15 cellular contexts compared by ENCODE assay signal in genomic region chr2:10839813-10840212, GRCh38. TPM values are rescaled to one million over a fixed set of nuclear protein-coding genes. Genes with fewer than 3 reads are reported as not detected.
A peak's percentile ranks its signal among the peaks of the same experiment; 100 is the strongest.
DNase-seq lines count a peak whose midpoint lies in the region; ATAC-seq and TF ChIP-seq lines count a peak whose summit lies in the region.
"Had no signal": no experiment of that assay in that cellular context is flagged by ENCODE, and none has a peak within 500 bp of the region (broad histone marks: within the 10 kb centered on the region; RNA-seq: fewer than 3 reads in every experiment).

No MANE protein-coding gene starts in this region.

- WGBS in right cardiac atrium: 33% methylated on average over 8 of the region's 8 CpGs
- WGBS in heart left ventricle, 4 donors: 27 to 36% (median 31%) methylated on average over 8 of the region's 8 CpGs
- WGBS in thyroid gland, 2 donors: 33 to 40% methylated on average over 8 of the region's 8 CpGs

- TF ChIP-seq POLR2A in heart left ventricle (IDR thresholded peaks at IDR 0.05): no peak
- TF ChIP-seq POLR2A in thyroid gland (IDR thresholded peaks at IDR 0.05): no peak

- no peaks in the 10 kb centered on the region for H3K27me3 ChIP-seq in right cardiac atrium (ENCODE audit: control insufficient read depth, insufficient read depth)
- H3K27me3 ChIP-seq in heart left ventricle: peaks cover 0 to 7% (median 0%) of the 10 kb centered on the region in 9 donors
- H3K27me3 ChIP-seq in CD8-positive, alpha-beta T cell (ENCODE audit: insufficient read depth, low read length): no peaks in the 10 kb centered on the region
- H3K27me3 ChIP-seq in thyroid gland: no peaks in the 10 kb centered on the region

- no peak overlapping the region for H3K4me3 ChIP-seq in right cardiac atrium (ENCODE audit: low read length)
- no peak overlapping the region for H3K4me3 ChIP-seq in heart left ventricle
- no peak overlapping the region for H3K4me3 ChIP-seq in fibroblast of villous mesenchyme (ENCODE audit: low read depth, low read length)
- H3K4me3 ChIP-seq in CD8-positive, alpha-beta T cell (ENCODE audit: low read depth, low read length): no peak overlapping the region
- H3K4me3 ChIP-seq in thyroid gland (replicated peaks in 1 of 3): no peak overlapping the region

- peaks cover 12% of the 10 kb centered on the region for H3K4me1 Mint-ChIP-seq in WTC11
- no peaks in the 10 kb centered on the region for H3K4me1 Mint-ChIP-seq in CD8-positive, alpha-beta T cell (ENCODE audit: low read depth)

- POLR2A ChIA-PET in WTC11 (lab: Charles Lee): no interaction called here
- POLR2A ChIA-PET in CD8-positive, alpha-beta T cell (lab: Charles Lee): no interaction called here

- no peak overlapping the region for H3K27ac Mint-ChIP-seq in WTC11
- H3K27ac Mint-ChIP-seq in CD8-positive, alpha-beta T cell: no peak overlapping the region
- H3K27ac Mint-ChIP-seq: activated CD8-positive, alpha-beta T cell treated with anti-CD3 and anti-CD28 coated beads, Interleukin-2, amount 10 ng/mL, durations not matched to agents 7 days and 5 days; mesothelial cell of epicardium had no signal

- TF ChIP-seq CTCF in heart left ventricle (IDR thresholded peaks at IDR 0.05) (no peak), WTC11 (IDR thresholded peaks at IDR 0.05) (no peak), fibroblast of villous mesenchyme (IDR thresholded peaks at IDR 0.05; ENCODE audit: insufficient read depth, low read depth, low read length) (no peak), thyroid gland (IDR thresholded peaks at IDR 0.05) (no peak)
- no peak for TF ChIP-seq CTCF in CD8-positive, alpha-beta T cell (IDR thresholded peaks at IDR 0.05)

- no peak for ATAC-seq in right cardiac atrium
- ATAC-seq in heart left ventricle: no peak
- ATAC-seq in WTC11: peak; percentile 12; the same call in 1 of the 2 replicates
- no peak for ATAC-seq in CD8-positive, alpha-beta T cell
- ATAC-seq: activated CD8-positive, alpha-beta T cell treated with anti-CD3 and anti-CD28 coated beads, Interleukin-2, amount 10 ng/mL, durations not matched to agents 7 days and 5 days; Right ventricle myocardium inferior had no signal

- H3K27me3 Mint-ChIP-seq in WTC11 (ENCODE audit: low read depth): peaks cover 8% of the 10 kb centered on the region
- peaks cover 17% of the 10 kb centered on the region for H3K27me3 Mint-ChIP-seq in CD8-positive, alpha-beta T cell (ENCODE audit: low read depth)

- CTCF ChIA-PET in WTC11 (lab: Charles Lee): no interaction called here
- CTCF ChIA-PET in CD8-positive, alpha-beta T cell (lab: Charles Lee): interaction anchor here (1.1 kb wide), 1 partner anchor 8 kb away, joined by 3 read pairs; no protein-coding TSS in a partner anchor

- intact Hi-C loops in right cardiac atrium (cut with DNase I): loop anchor here in 2 of 4 donors (5.0 to 10.0 kb wide), 2 partner anchors 45 to 67 kb away; no protein-coding TSS in a partner anchor
- intact Hi-C loops in heart left ventricle (cut with DNase I): loop anchor here in 7 of 10 donors (5.0 to 10.0 kb wide), 9 partner anchors 37 to 745 kb away; partner anchors contain the start of gene KCNF1 (in 3 of the 7)
- intact Hi-C loops in CD8-positive, alpha-beta T cell (cut with DNase I, micrococcal nuclease): no loop called here
- intact Hi-C loops in thyroid gland (cut with DNase I): loop anchor here (5.0 to 10.0 kb wide), 2 partner anchors 282 to 745 kb away; no protein-coding TSS in a partner anchor

- H3K9me3 Mint-ChIP-seq in WTC11: peaks cover 25% of the 10 kb centered on the region
- peaks cover 27% of the 10 kb centered on the region for H3K9me3 Mint-ChIP-seq in CD8-positive, alpha-beta T cell

- H3K36me3 Mint-ChIP-seq in WTC11: peaks cover 12% of the 10 kb centered on the region
- H3K36me3 Mint-ChIP-seq in CD8-positive, alpha-beta T cell: peaks cover 2% of the 10 kb centered on the region
- H3K36me3 Mint-ChIP-seq: mesothelial cell of epicardium had no signal

- H3K9me3 ChIP-seq in right cardiac atrium (ENCODE audit: control insufficient read depth, low read length): peaks cover 6% of the 10 kb centered on the region
- H3K9me3 ChIP-seq in heart left ventricle: peaks cover 0 to 24% (median 17%) of the 10 kb centered on the region in 12 donors
- peaks cover 5% of the 10 kb centered on the region for H3K9me3 ChIP-seq in CD8-positive, alpha-beta T cell (ENCODE audit: low read length)
- no peaks in the 10 kb centered on the region for H3K9me3 ChIP-seq in thyroid gland

- H3K4me1 ChIP-seq in right cardiac atrium (ENCODE audit: control insufficient read depth, insufficient read depth, low read length) (no peaks in the 10 kb centered on the region), heart left ventricle (peaks cover 0 to 7% (median 0%) of the 10 kb centered on the region in 12 donors), thyroid gland (peaks cover 0 to 5% of the 10 kb centered on the region in 2 donors)
- H3K4me1 ChIP-seq in CD8-positive, alpha-beta T cell (ENCODE audit: insufficient read depth, low read length): peaks cover 5% of the 10 kb centered on the region

- H3K4me3 Mint-ChIP-seq in WTC11: no peak overlapping the region
- H3K4me3 Mint-ChIP-seq in CD8-positive, alpha-beta T cell: no peak overlapping the region
- H3K4me3 Mint-ChIP-seq: activated CD8-positive, alpha-beta T cell treated with anti-CD3 and anti-CD28 coated beads, Interleukin-2, amount 10 ng/mL, durations not matched to agents 7 days and 5 days; mesothelial cell of epicardium had no signal

- DNase-seq in right cardiac atrium: peak in 2 of 3 donors; percentile 46 to 64
- no peak for DNase-seq in heart left ventricle
- DNase-seq in WTC11 (ENCODE audit: low spot score): peak; percentile 61
- DNase-seq in fibroblast of villous mesenchyme (ENCODE audit: low read depth): peak; percentile 17
- DNase-seq in A172 (ENCODE audit: low spot score): no peak
- DNase-seq in CD8-positive, alpha-beta T cell: no peak
- DNase-seq in LoVo (ENCODE audit: low spot score): no peak
- DNase-seq in thyroid gland: no peak
- DNase-seq: activated CD8-positive, alpha-beta T cell treated with anti-CD3 and anti-CD28 coated beads, Interleukin-2, amount 10 ng/mL, durations not matched to agents 7 days and 5 days; activated gamma-delta T cell; erythroblast; NCI-H187 treated with DMSO at 0.1 percent for 48 hours; NCI-H526 had no signal

- H3K36me3 ChIP-seq in heart left ventricle: no peaks in the 10 kb centered on the region
- H3K36me3 ChIP-seq in CD8-positive, alpha-beta T cell (ENCODE audit: insufficient read depth, low read length): no peaks in the 10 kb centered on the region
- H3K36me3 ChIP-seq in thyroid gland: no peaks in the 10 kb centered on the region

- H3K27ac ChIP-seq in right cardiac atrium (ENCODE audit: low read length): no peak overlapping the region
- no peak overlapping the region for H3K27ac ChIP-seq in heart left ventricle
- H3K27ac ChIP-seq in CD8-positive, alpha-beta T cell (ENCODE audit: low read depth, low read length): no peak overlapping the region
- no peak overlapping the region for H3K27ac ChIP-seq in thyroid gland

TF ChIP-seq in WTC11, 78 proteins besides CTCF, POLR2A, EP300 and RAD21 (continues in another document):
- no peak for TF ChIP-seq SOX15 (CRISPR knock-in tag; IDR thresholded peaks at IDR 0.05)
- no peak for TF ChIP-seq CREB1 (CRISPR knock-in tag; IDR thresholded peaks at IDR 0.05)
- TF ChIP-seq, protein P1, sequence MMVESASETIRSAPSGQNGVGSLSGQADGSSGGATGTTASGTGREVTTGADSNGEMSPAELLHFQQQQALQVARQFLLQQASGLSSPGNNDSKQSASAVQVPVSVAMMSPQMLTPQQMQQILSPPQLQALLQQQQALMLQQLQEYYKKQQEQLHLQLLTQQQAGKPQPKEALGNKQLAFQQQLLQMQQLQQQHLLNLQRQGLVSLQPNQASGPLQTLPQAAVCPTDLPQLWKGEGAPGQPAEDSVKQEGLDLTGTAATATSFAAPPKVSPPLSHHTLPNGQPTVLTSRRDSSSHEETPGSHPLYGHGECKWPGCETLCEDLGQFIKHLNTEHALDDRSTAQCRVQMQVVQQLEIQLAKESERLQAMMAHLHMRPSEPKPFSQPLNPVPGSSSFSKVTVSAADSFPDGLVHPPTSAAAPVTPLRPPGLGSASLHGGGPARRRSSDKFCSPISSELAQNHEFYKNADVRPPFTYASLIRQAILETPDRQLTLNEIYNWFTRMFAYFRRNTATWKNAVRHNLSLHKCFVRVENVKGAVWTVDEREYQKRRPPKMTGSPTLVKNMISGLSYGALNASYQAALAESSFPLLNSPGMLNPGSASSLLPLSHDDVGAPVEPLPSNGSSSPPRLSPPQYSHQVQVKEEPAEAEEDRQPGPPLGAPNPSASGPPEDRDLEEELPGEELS (CRISPR knock-in tag; IDR thresholded peaks at IDR 0.05): peak; percentile 69; the same call in 1 of the 2 replicates
- no peak for TF ChIP-seq GABPB1 (CRISPR knock-in tag; IDR thresholded peaks at IDR 0.05)
- no peak for TF ChIP-seq MXD4 (CRISPR knock-in tag; IDR thresholded peaks at IDR 0.05; ENCODE audit: borderline replicate concordance)
- peak; percentile 81; the same call in 1 of the 2 replicates for TF ChIP-seq SMAD3 (CRISPR knock-in tag; IDR thresholded peaks at IDR 0.05; ENCODE audit: borderline replicate concordance)
- peak; percentile 74; the same call in 1 of the 2 replicates for TF ChIP-seq ESRRA (CRISPR knock-in tag; IDR thresholded peaks at IDR 0.05; ENCODE audit: borderline replicate concordance)
- no peak for TF ChIP-seq IRF2 (CRISPR knock-in tag; IDR thresholded peaks at IDR 0.05; ENCODE audit: borderline replicate concordance, low read depth)
- TF ChIP-seq USF1 (CRISPR knock-in tag; IDR thresholded peaks at IDR 0.05): peak; percentile 25; the same call in 1 of the 2 replicates
- TF ChIP-seq RELA (CRISPR knock-in tag; IDR thresholded peaks at IDR 0.05; ENCODE audit: borderline replicate concordance): no peak
- no peak for TF ChIP-seq HMGA2 (CRISPR knock-in tag; IDR thresholded peaks at IDR 0.05)
- no peak for TF ChIP-seq ATF1 (CRISPR knock-in tag; IDR thresholded peaks at IDR 0.05)
- peak; percentile 75 for TF ChIP-seq ZNF232 (CRISPR knock-in tag; IDR thresholded peaks at IDR 0.05)

RNA-seq across cellular contexts. Expression of gene PDIA6, which starts 27.2 kb away (rescaled TPM):
- 100 to 1,000 TPM in 3 of 4 donors, 10 to 100 TPM in 1; 86.7 to 148 (median 133) TPM for total RNA-seq in right cardiac atrium
- 75.7 TPM for polyA plus RNA-seq in right cardiac atrium
- 100 to 1,000 TPM in 6 of 9 donors, 10 to 100 TPM in 3; 78.2 to 178 (median 110) TPM for total RNA-seq in heart left ventricle
- polyA plus RNA-seq in heart left ventricle: 100 to 1,000 TPM in 1 of 2 donors, 10 to 100 TPM in 1; 32.0 to 402 TPM
- total RNA-seq in WTC11 (2021): 331 to 344 TPM (median 340 TPM) in 3 replicates
- total RNA-seq in fibroblast of villous mesenchyme: 276 and 412 TPM in 2 replicates
- 418 and 492 TPM in 2 replicates for total RNA-seq in A172 (2014; rRNA removed; shearing (Covaris generic))
- total RNA-seq in CD8-positive, alpha-beta T cell: 10 to 100 TPM; 24.4 to 24.8 TPM
- total RNA-seq in thyroid gland: 100 to 1,000 TPM; 227 to 540 (median 414) TPM

Comparison
In these comparisons a context has a peak if more than half of its experiments do, and no peak if none do; other contexts are left out.
1. DNase-seq: peak in right cardiac atrium (2 of 3), WTC11 (single experiment) and fibroblast of villous mesenchyme (single experiment); none in heart left ventricle (0 of 5), A172 (single experiment), CD8-positive, alpha-beta T cell (0 of 7), LoVo (single experiment) and thyroid gland (0 of 2).
2. intact Hi-C loops: an anchor here in heart left ventricle (5.0 to 10.0 kb wide) and thyroid gland (5.0 to 10.0 kb wide); none called in CD8-positive, alpha-beta T cell.